8 cellular contexts compared by ENCODE assay signal in genomic region chr2:36672199-36672598, GRCh38. TPM values are rescaled to one million over a fixed set of nuclear protein-coding genes. Genes with fewer than 3 reads are reported as not detected.
A peak's percentile ranks its signal among the peaks of the same experiment; 100 is the strongest.
DNase-seq lines count a peak whose midpoint lies in the region; ATAC-seq and TF ChIP-seq lines count a peak whose summit lies in the region.

No MANE protein-coding gene starts in this region.

- no peak for ATAC-seq in GM21381 (IDR thresholded peaks at IDR 0.05; ENCODE audit: unreplicated experiment)

- H3K9ac ChIP-seq in neuronal stem cell (ENCODE audit: low read depth, low read length, poor library complexity) = no peak overlapping the region

- no peak for TF ChIP-seq POLR2A in NB4 (IDR thresholded peaks at IDR 0.05; ENCODE audit: extremely low read depth, insufficient read length)
- TF ChIP-seq POLR2A in testis (IDR thresholded peaks at IDR 0.05) = no peak

- H3K23ac ChIP-seq in neuronal stem cell (ENCODE audit: low read depth, low read length, poor library complexity) = no peak overlapping the region

- no peak overlapping the region for H2AK5ac ChIP-seq in neuronal stem cell (ENCODE audit: low read depth, low read length)

- WGBS in neuronal stem cell (ENCODE audit: extremely low coverage in 2 of 2, insufficient read length in 2 of 2, insufficient replicate concordance in 1 of 2), 2 donors = no CpG with 5 or more reads among the region's 1 CpG
- WGBS in testis, 2 donors = 56 to 60% methylated on average over 1 of the region's 1 CpG

- H3K4me1 ChIP-seq in neuronal stem cell (ENCODE audit: control insufficient read depth in 2 of 2, insufficient read depth in 1 of 2, low read depth in 1 of 2, low read length in 2 of 2) (peaks cover 0 to 1% of the 10 kb centered on the region in 2 donors), testis (no peaks in the 10 kb centered on the region)

- no peaks in the 10 kb centered on the region for H3K36me3 ChIP-seq in neuronal stem cell (replicated peaks in 1 of 2; ENCODE audit: control insufficient read depth in 2 of 2, insufficient read depth in 2 of 2, low read length in 2 of 2)
- H3K36me3 ChIP-seq in testis (ENCODE audit: low read depth, missing control alignments) = no peaks in the 10 kb centered on the region

- H3K18ac ChIP-seq in neuronal stem cell (ENCODE audit: low read length) = no peak overlapping the region

- H2BK120ac ChIP-seq in neuronal stem cell (ENCODE audit: low read depth, low read length) = no peak overlapping the region

- no peak overlapping the region for H4K8ac ChIP-seq in neuronal stem cell (ENCODE audit: low read depth, low read length)

- no peak overlapping the region for H4K91ac ChIP-seq in neuronal stem cell (ENCODE audit: low read depth, low read length, poor library complexity)

- no peak overlapping the region for H2AFZ ChIP-seq in neuronal stem cell (ENCODE audit: low read length)

- H3K27me3 ChIP-seq in neuronal stem cell (ENCODE audit: control insufficient read depth in 3 of 3, insufficient read depth in 3 of 3, low read depth in 1 of 3, low read length in 3 of 3) (peaks cover 0 to 2% (median 0%) of the 10 kb centered on the region in 3 experiments), testis (no peaks in the 10 kb centered on the region)

- no peak overlapping the region for H2BK12ac ChIP-seq in neuronal stem cell (ENCODE audit: low read length)

- H3K27ac ChIP-seq in neuronal stem cell (replicated peaks; ENCODE audit: low read length) (no peak overlapping the region), testis (no peak overlapping the region)

- DNase-seq in NB4 (ENCODE audit: low read depth) (peak; percentile 62), dedifferentiated amniotic fluid mesenchymal stem cell (ENCODE audit: extremely low spot score) (peak; percentile 37), neuronal stem cell (ENCODE audit: low spot score) (peak; percentile 8), ureter (ENCODE audit: low spot score) (no peak), testis (no peak)
- no peak for DNase-seq in stimulated activated CD4-positive, alpha-beta T cell treated with anti-CD3 and anti-CD28 coated beads, Interleukin-4, amount 100 ng/mL, for 24 hours

- no peak overlapping the region for H2BK15ac ChIP-seq in neuronal stem cell (ENCODE audit: low read length)

- TF ChIP-seq CTCF in GM12872 (IDR thresholded peaks at IDR 0.05; ENCODE audit: insufficient read depth, low read depth, low read length) (peak; percentile 28; the same call in 1 of the 3 replicates), NB4 (IDR thresholded peaks at IDR 0.05; ENCODE audit: low read depth, low read length) (peak; percentile 46), testis (IDR thresholded peaks at IDR 0.05) (no peak)

- no peak overlapping the region for H3K14ac ChIP-seq in neuronal stem cell (ENCODE audit: low read length)

- H3K4me3 ChIP-seq in NB4 (ENCODE audit: low read depth, low read length) (no peak overlapping the region), neuronal stem cell (ENCODE audit: low read length in 2 of 2) (no peak overlapping the region), testis (no peak overlapping the region)

- no peak overlapping the region for H3K4ac ChIP-seq in neuronal stem cell (ENCODE audit: low read length)

- H2BK5ac ChIP-seq in neuronal stem cell (ENCODE audit: low read length) = no peak overlapping the region

- no peaks in the 10 kb centered on the region for H3K79me1 ChIP-seq in neuronal stem cell (ENCODE audit: low read depth, low read length)

- intact Hi-C loops in testis (cut with DNase I; ENCODE audit: low total_unique reads) = no loop called here

- no peaks in the 10 kb centered on the region for H3K9me3 ChIP-seq in neuronal stem cell (replicated peaks in 1 of 2; ENCODE audit: control insufficient read depth in 2 of 2, insufficient read depth in 1 of 2, low read depth in 1 of 2, low read length in 2 of 2)
- H3K9me3 ChIP-seq in testis = no peaks in the 10 kb centered on the region

- H3K4me2 ChIP-seq in neuronal stem cell (ENCODE audit: insufficient read depth, low read length, poor library complexity, severe bottlenecking) = no peak overlapping the region

RNA-seq across cellular contexts. Expression of gene VIT, which starts 24.3 kb away (rescaled TPM):
- polyA plus RNA-seq in neuronal stem cell (2013, experiment 1 of 2) = not detected
- not detected for polyA plus RNA-seq in neuronal stem cell (2013, experiment 2 of 2)
- total RNA-seq in ureter (7.4 TPM), testis (1 to 10 TPM; 5.6 to 9.4 TPM)
- polyA plus RNA-seq in testis (ENCODE audit: insufficient read depth, low read depth, low replicate concordance) = 7.2 TPM

Comparison
In these comparisons a context has a peak if more than half of its experiments do, and no peak if none do; other contexts are left out.
1. CTCF ChIP-seq: peak in GM12872 (single experiment) and NB4 (single experiment); none in testis (0 of 3).
2. DNase-seq: peak in NB4 (single experiment), dedifferentiated amniotic fluid mesenchymal stem cell (single experiment) and neuronal stem cell (single experiment); none in ureter (single experiment), stimulated activated CD4-positive, alpha-beta T cell treated with anti-CD3 and anti-CD28 coated beads, Interleukin-4, amount 100 ng/mL, for 24 hours (single experiment) and testis (single experiment).